20 cellular contexts compared by ENCODE assay signal in genomic region chr10:35375091-35375765, GRCh38. TPM values are rescaled to one million over a fixed set of nuclear protein-coding genes. Genes with fewer than 3 reads are reported as not detected.
DNase-seq lines count a peak whose midpoint lies in the region; ATAC-seq and TF ChIP-seq lines count a peak whose summit lies in the region.
"Had no signal": no experiment of that assay in that cellular context is flagged by ENCODE, and none has a peak within 500 bp of the region (broad histone marks: within the 10 kb centered on the region; RNA-seq: fewer than 3 reads in every experiment).

No MANE protein-coding gene starts in this region.

- no peak overlapping the region for H3K4me3 ChIP-seq in BLaER1
- no peak overlapping the region for H3K4me3 ChIP-seq in HCT116 (replicated peaks in 1 of 2; ENCODE audit: low read depth in 1 of 2, low read length in 2 of 2)
- no peak overlapping the region for H3K4me3 ChIP-seq in brain microvascular endothelial cell (ENCODE audit: low read depth, low read length)
- H3K4me3 ChIP-seq: cardiac muscle cell, HAP-1, MG63, testis had no signal

- no peaks in the 10 kb centered on the region for H3K27me3 Mint-ChIP-seq in mesothelial cell of epicardium (ENCODE audit: low read depth)
- H3K27me3 Mint-ChIP-seq: activated CD4-positive, alpha-beta T cell treated with anti-CD3 and anti-CD28 coated beads for 36 hours; activated naive CD4-positive, alpha-beta T cell treated with anti-CD3 and anti-CD28 coated beads, Interleukin-2, amount 10 ng/mL, durations not matched to agents 7 days and 5 days had no signal

- H3K27me3 ChIP-seq in BLaER1 (no peaks in the 10 kb centered on the region), HCT116 (ENCODE audit: insufficient read depth, low read length) (no peaks in the 10 kb centered on the region), brain microvascular endothelial cell (replicated peaks) (no peaks in the 10 kb centered on the region)
- H3K27me3 ChIP-seq: cardiac muscle cell, MG63, testis had no signal

- peaks cover 97% of the 10 kb centered on the region for H3K4me1 ChIP-seq in BLaER1
- H3K4me1 ChIP-seq in HCT116 (ENCODE audit: control insufficient read depth in 1 of 2, insufficient read depth in 2 of 2, low read length in 2 of 2): no peaks in the 10 kb centered on the region

- POLR2A ChIA-PET in HCT116 (lab: Charles Lee): no interaction called here

- H3K4me2 ChIP-seq in BLaER1: peak overlapping the region; percentile 70
- H3K4me2 ChIP-seq in HCT116 (ENCODE audit: low read length): no peak overlapping the region

- peak; percentile 40; the same call in 1 of the 2 replicates for ATAC-seq in HCT116
- ATAC-seq in HG03469 (IDR thresholded peaks at IDR 0.05; ENCODE audit: unreplicated experiment): no peak
- ATAC-seq: activated CD4-positive, alpha-beta T cell treated with anti-CD3 and anti-CD28 coated beads for 36 hours had no signal

- CTCF ChIA-PET in HCT116 (lab: Charles Lee): no interaction called here

- H3K36me3 ChIP-seq in BLaER1 (peaks cover 6% of the 10 kb centered on the region), HCT116 (ENCODE audit: control insufficient read depth in 1 of 2, insufficient read depth in 2 of 2, low read length in 2 of 2) (no peaks in the 10 kb centered on the region), brain microvascular endothelial cell (replicated peaks) (no peaks in the 10 kb centered on the region)
- H3K36me3 ChIP-seq: cardiac muscle cell, HAP-1, MG63 had no signal

- no peak overlapping the region for H3K4me3 Mint-ChIP-seq in mesothelial cell of epicardium
- H3K4me3 Mint-ChIP-seq: activated CD4-positive, alpha-beta T cell treated with anti-CD3 and anti-CD28 coated beads for 36 hours; activated naive CD4-positive, alpha-beta T cell treated with anti-CD3 and anti-CD28 coated beads, Interleukin-2, amount 10 ng/mL, durations not matched to agents 7 days and 5 days; T-helper 2 cell treated with Interferon-gamma antibody and Interleukin-4, amounts not matched to agents 5 μg/mL and 100 μg/mL, for 36 hours had no signal

- no peak for DNase-seq in HCT116 (ENCODE audit: low read depth, low spot score)
- no peak for DNase-seq in brain microvascular endothelial cell
- DNase-seq in iris pigment epithelial cell (ENCODE audit: low read depth): peak; percentile 59
- no peak for DNase-seq in COLO668 (lab: John Stamatoyannopoulos, UW; ENCODE audit: unreplicated experiment)
- DNase-seq in NCI-H524 treated with DMSO at 0.1 percent for 48 hours (lab: John Stamatoyannopoulos, UW): no peak
- DNase-seq in mesothelial cell of epicardium (ENCODE audit: low spot score in 2 of 2, unreplicated experiment in 2 of 2): no peak
- DNase-seq: activated CD4-positive, alpha-beta T cell treated with anti-CD3 and anti-CD28 coated beads for 36 hours; activated CD8-positive, alpha-beta memory T cell treated with anti-CD3 and anti-CD28 coated beads, Interleukin-2, amount 50 U/mL, for 4 hours; activated naive CD4-positive, alpha-beta T cell treated with anti-CD3 and anti-CD28 coated beads, Interleukin-2, amount 10 ng/mL, durations not matched to agents 7 days and 5 days; glutamatergic neuron; MG63; NCI-H1930; NCI-H510A; stimulated activated CD4-positive, alpha-beta T cell treated with anti-CD3 and anti-CD28 coated beads, Interleukin-2, amount 100 ng/mL, for 48 hours; testis had no signal

- no TSS peak for BruUV-seq in HCT116 (replicated peaks; lab: Mats Ljungman, UMichigan)

- peaks cover 92% of the 10 kb centered on the region for H3K79me2 ChIP-seq in HCT116 (ENCODE audit: insufficient read depth, low read length)

- intact Hi-C loops in HCT116 (cut with micrococcal nuclease): no loop called here

- TF ChIP-seq CTCF in HCT116 (IDR thresholded peaks at IDR 0.05 in 2 of 3, conservative IDR thresholded peaks at IDR 0.05 in 1 of 3; ENCODE audit: borderline replicate concordance in 1 of 3, insufficient read depth in 1 of 3, low read depth in 2 of 3, low read length in 2 of 3) (0 out of 6 replicates have a peak, but pooled peaks of 1 of the 3 experiments have one; percentile 9), brain microvascular endothelial cell (IDR thresholded peaks at IDR 0.05; ENCODE audit: low read depth, low read length, missing control alignments) (peak; percentile 33), mesothelial cell of epicardium (IDR thresholded peaks at IDR 0.05; ENCODE audit: unreplicated experiment) (no peak)

- H4K20me1 ChIP-seq in BLaER1 (peaks cover 57% of the 10 kb centered on the region), HCT116 (ENCODE audit: insufficient read depth) (peaks cover 4% of the 10 kb centered on the region; the same call in 1 of the 2 replicates)

- H3K27ac Mint-ChIP-seq in mesothelial cell of epicardium: no peak overlapping the region
- H3K27ac Mint-ChIP-seq: activated CD4-positive, alpha-beta T cell treated with anti-CD3 and anti-CD28 coated beads for 36 hours; T-helper 2 cell treated with Interferon-gamma antibody and Interleukin-4, amounts not matched to agents 5 μg/mL and 100 μg/mL, for 36 hours had no signal

- peaks cover 25% of the 10 kb centered on the region for H3K4me1 Mint-ChIP-seq in mesothelial cell of epicardium

- no peaks in the 10 kb centered on the region for H3K9me2 ChIP-seq in HCT116 (ENCODE audit: insufficient read depth)

- no peak for TF ChIP-seq POLR2A in HCT116 (IDR thresholded peaks at IDR 0.05; ENCODE audit: borderline replicate concordance, extremely low read depth, insufficient read depth, insufficient read length)

- RAD21 ChIA-PET in HCT116 (lab: Charles Lee; ENCODE audit: low non-redundant PET in 1 of 2, low total read pairs in 2 of 2, uncharacterized antibody in 2 of 2, unreplicated experiment in 2 of 2): no interaction called here

- H3K36me3 Mint-ChIP-seq in mesothelial cell of epicardium: peaks cover 14% of the 10 kb centered on the region
- H3K36me3 Mint-ChIP-seq: activated naive CD4-positive, alpha-beta T cell treated with anti-CD3 and anti-CD28 coated beads, Interleukin-2, amount 10 ng/mL, durations not matched to agents 7 days and 5 days had no signal

- in situ Hi-C loops in brain microvascular endothelial cell (cut with HindIII; ENCODE audit: low pct_ligation_motif_present, low sequenced_read_pairs): no loop called here

- H3K27ac ChIP-seq in BLaER1 (no peak overlapping the region), HCT116 (ENCODE audit: low read depth, low read length) (no peak overlapping the region), brain microvascular endothelial cell (no peak overlapping the region)
- H3K27ac ChIP-seq: cardiac muscle cell, testis had no signal

- H3K9me3 ChIP-seq in BLaER1 (no peaks in the 10 kb centered on the region), HCT116 (ENCODE audit: control insufficient read depth in 1 of 2, insufficient read depth in 1 of 2, low read depth in 1 of 2, low read length in 2 of 2) (no peaks in the 10 kb centered on the region)
- H3K9me3 ChIP-seq: HAP-1, MG63, testis had no signal

- TF ChIP-seq RAD21 in HCT116 (IDR thresholded peaks at IDR 0.05; ENCODE audit: low read depth): no peak

- no peak overlapping the region for H2AFZ ChIP-seq in HCT116 (ENCODE audit: low read depth, low read length, poor library complexity, severe bottlenecking)

- H3K9me3 Mint-ChIP-seq in mesothelial cell of epicardium: peaks cover 10% of the 10 kb centered on the region
- H3K9me3 Mint-ChIP-seq: activated naive CD4-positive, alpha-beta T cell treated with anti-CD3 and anti-CD28 coated beads, Interleukin-2, amount 10 ng/mL, durations not matched to agents 7 days and 5 days; T-helper 2 cell treated with Interferon-gamma antibody and Interleukin-4, amounts not matched to agents 5 μg/mL and 100 μg/mL, for 36 hours had no signal

- H3K9ac ChIP-seq in BLaER1 (no peak overlapping the region), HCT116 (ENCODE audit: low read length) (no peak overlapping the region)

TF ChIP-seq in HCT116, 20 proteins besides CTCF, POLR2A, EP300 and RAD21:
- TF ChIP-seq TCF7L2 (IDR thresholded peaks at IDR 0.05; ENCODE audit: borderline replicate concordance, extremely low read depth, insufficient read depth, insufficient read length): no peak
- no peak for TF ChIP-seq ZNF274 (IDR thresholded peaks at IDR 0.05; ENCODE audit: low read depth, low read length)
- TF ChIP-seq EZH2 (IDR thresholded peaks at IDR 0.05): no peak
- no peak for TF ChIP-seq CEBPB (IDR thresholded peaks at IDR 0.05; ENCODE audit: low read depth)
- no peak for TF ChIP-seq ZBTB33 (IDR thresholded peaks at IDR 0.05; ENCODE audit: extremely low read depth, insufficient replicate concordance, low read length)
- no peak for TF ChIP-seq MAX (IDR thresholded peaks at IDR 0.05)
- no peak for TF ChIP-seq EGR1 (IDR thresholded peaks at IDR 0.05; ENCODE audit: low read depth)
- no peak for TF ChIP-seq SP1 (IDR thresholded peaks at IDR 0.05; ENCODE audit: low read depth)
- no peak for TF ChIP-seq EZH2phosphoT487 (IDR thresholded peaks at IDR 0.05; ENCODE audit: borderline replicate concordance)

RNA-seq across cellular contexts. Expression of gene CCNY, which starts 38.9 kb away (rescaled TPM):
- total RNA-seq in HCT116 (2021; ENCODE audit: unreplicated experiment) (62.2 TPM), mesothelial cell of epicardium (66.5 to 75.4 TPM (median 68.9 TPM) in 3 replicates)
- 40.6 and 42.8 TPM in 2 replicates for polyA plus RNA-seq in HCT116 (2012)
